16 cellular contexts compared by ENCODE assay signal in genomic region chr15:100221461-100222348, GRCh38.
"Had no signal": no experiment of that assay in that cellular context is flagged by ENCODE, and none has a peak within 500 bp of the region (broad histone marks: within the 10 kb centered on the region; RNA-seq: fewer than 3 reads in every experiment).

No MANE protein-coding gene starts in this region.

- H3K36me3 ChIP-seq: colonic mucosa, lower lobe of right lung, stomach had no signal

- ATAC-seq: activated CD8-positive, alpha-beta T cell treated with anti-CD3 and anti-CD28 coated beads for 36 hours; lower lobe of right lung; natural killer cell; SK-N-SH treated with all-trans-retinoic acid at 6 μM for 48 hours; T-cell had no signal

- DNase-seq: activated CD4-positive, alpha-beta T cell treated with anti-CD3 and anti-CD28 coated beads, Interleukin-2, amount 10 ng/mL, durations not matched to agents 24 days and 14 days; activated CD4-positive, CD25-positive, alpha-beta regulatory T cell; activated CD8-positive, alpha-beta T cell treated with anti-CD3 and anti-CD28 coated beads for 36 hours; activated naive CD4-positive, alpha-beta T cell treated with anti-CD3 and anti-CD28 coated beads for 36 hours; activated T-cell treated with anti-CD3 and anti-CD28 coated beads, Interleukin-2, amount 50 U/mL, for 1 hour; central memory CD4-positive, alpha-beta T cell; colonic mucosa; endodermal cell; lower lobe of right lung; natural killer cell; small intestine; stimulated activated CD4-positive, alpha-beta T cell treated with anti-CD3 and anti-CD28 coated beads, Interleukin-4, amount 100 ng/mL, for 1 hour; stomach; T-cell; testis had no signal

- H3K4me1 ChIP-seq: colonic mucosa, lower lobe of right lung, testis had no signal

- H3K4me3 ChIP-seq: colonic mucosa, lower lobe of right lung, stomach, testis had no signal

- H3K27me3 ChIP-seq: colonic mucosa, stomach, testis had no signal

- H3K9me3 ChIP-seq: colonic mucosa, lower lobe of right lung, stomach, testis had no signal

- H3K27ac ChIP-seq: colonic mucosa, lower lobe of right lung, stomach, testis had no signal
